In the genomic region with DNA sequence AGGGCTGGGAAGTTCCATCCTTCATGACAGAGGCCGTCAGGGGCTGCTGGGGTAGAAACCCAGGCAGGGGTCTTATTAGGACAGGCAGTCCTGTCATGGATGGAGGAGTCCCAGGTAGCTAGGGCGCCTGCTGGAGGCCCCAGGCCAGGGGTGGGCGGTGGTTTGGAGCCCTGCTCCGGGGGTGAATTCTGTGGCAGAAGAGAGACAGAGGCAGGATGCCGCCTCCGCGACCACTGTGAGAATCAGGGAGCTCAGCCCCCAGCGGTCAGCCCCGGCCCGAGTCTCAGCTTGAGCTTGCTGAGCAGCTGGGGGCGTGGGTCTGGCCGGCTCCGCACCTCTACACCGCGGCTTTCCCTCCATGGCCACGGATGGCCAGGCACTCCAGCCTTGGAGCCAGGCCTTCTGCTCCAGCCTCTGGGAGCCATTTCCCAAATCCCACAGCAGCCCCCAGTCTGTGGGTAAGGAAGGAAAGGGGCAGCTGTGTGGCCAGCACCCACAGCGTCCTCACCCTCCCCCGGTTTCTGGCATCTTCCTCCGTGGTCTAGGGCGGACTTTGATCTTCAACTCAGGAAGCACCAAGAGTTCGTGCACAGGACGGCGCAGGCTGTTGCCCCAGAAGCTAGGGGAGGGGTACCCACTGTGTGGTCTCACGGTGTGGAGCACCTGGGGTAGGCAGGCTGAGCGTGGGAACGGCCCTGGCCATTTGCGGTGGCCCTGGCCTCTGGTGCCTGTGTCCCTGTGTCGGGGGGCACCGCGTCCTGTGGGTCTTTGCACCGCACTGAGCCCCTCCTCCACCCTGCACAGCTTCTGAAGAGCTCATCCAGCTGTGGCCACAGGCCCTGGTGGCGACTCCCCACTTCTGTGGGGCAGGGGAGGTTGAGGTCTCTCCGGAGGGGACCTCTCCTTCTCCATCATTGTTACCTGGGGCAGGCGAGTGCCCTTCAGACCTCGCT, we compare ENCODE assay signal across 1 cellular context.
A peak's percentile ranks its signal among the peaks of the same experiment; 100 is the strongest.
TF ChIP-seq lines count a peak whose summit lies in the region.

No MANE protein-coding gene starts in this region.

TF ChIP-seq in HepG2, 621 proteins besides CTCF, POLR2A, EP300 and RAD21 (continued from another document and continues in another):
- no peak for TF ChIP-seq ZNF318 (CRISPR knock-in tag; IDR thresholded peaks at IDR 0.05)
- peak; percentile 24; the same call in 1 of the 2 replicates for TF ChIP-seq BCL6 (CRISPR knock-in tag; IDR thresholded peaks at IDR 0.05)
- no peak for TF ChIP-seq ZBTB2 (CRISPR knock-in tag; IDR thresholded peaks at IDR 0.05; ENCODE audit: low read depth)
- TF ChIP-seq GPN1 (CRISPR knock-in tag; IDR thresholded peaks at IDR 0.05; ENCODE audit: borderline replicate concordance): no peak
- TF ChIP-seq MYC (CRISPR knock-in tag; IDR thresholded peaks at IDR 0.05; ENCODE audit: borderline replicate concordance): peak; percentile 66
- TF ChIP-seq ZC3H4 (CRISPR knock-in tag; IDR thresholded peaks at IDR 0.05; ENCODE audit: borderline replicate concordance): no peak
- TF ChIP-seq GTF2F1 (IDR thresholded peaks at IDR 0.05; ENCODE audit: low read length): no peak
- TF ChIP-seq ZNF280D (CRISPR knock-in tag; IDR thresholded peaks at IDR 0.05): peak; percentile 91; the same call in 1 of the 2 replicates
- no peak; the same call in 1 of the 2 replicates for TF ChIP-seq TIGD3 (CRISPR knock-in tag; IDR thresholded peaks at IDR 0.05; ENCODE audit: borderline replicate concordance)
- no peak for TF ChIP-seq ZNF550 (CRISPR knock-in tag; IDR thresholded peaks at IDR 0.05; ENCODE audit: borderline replicate concordance)
- TF ChIP-seq ZNF292 (CRISPR knock-in tag; IDR thresholded peaks at IDR 0.05; ENCODE audit: borderline replicate concordance, low read depth): peak; percentile 78; the same call in 1 of the 2 replicates
- no peak for TF ChIP-seq ZNF792 (CRISPR knock-in tag; IDR thresholded peaks at IDR 0.05)
- TF ChIP-seq SSRP1 (CRISPR knock-in tag; IDR thresholded peaks at IDR 0.05): no peak
- TF ChIP-seq, protein P1, sequence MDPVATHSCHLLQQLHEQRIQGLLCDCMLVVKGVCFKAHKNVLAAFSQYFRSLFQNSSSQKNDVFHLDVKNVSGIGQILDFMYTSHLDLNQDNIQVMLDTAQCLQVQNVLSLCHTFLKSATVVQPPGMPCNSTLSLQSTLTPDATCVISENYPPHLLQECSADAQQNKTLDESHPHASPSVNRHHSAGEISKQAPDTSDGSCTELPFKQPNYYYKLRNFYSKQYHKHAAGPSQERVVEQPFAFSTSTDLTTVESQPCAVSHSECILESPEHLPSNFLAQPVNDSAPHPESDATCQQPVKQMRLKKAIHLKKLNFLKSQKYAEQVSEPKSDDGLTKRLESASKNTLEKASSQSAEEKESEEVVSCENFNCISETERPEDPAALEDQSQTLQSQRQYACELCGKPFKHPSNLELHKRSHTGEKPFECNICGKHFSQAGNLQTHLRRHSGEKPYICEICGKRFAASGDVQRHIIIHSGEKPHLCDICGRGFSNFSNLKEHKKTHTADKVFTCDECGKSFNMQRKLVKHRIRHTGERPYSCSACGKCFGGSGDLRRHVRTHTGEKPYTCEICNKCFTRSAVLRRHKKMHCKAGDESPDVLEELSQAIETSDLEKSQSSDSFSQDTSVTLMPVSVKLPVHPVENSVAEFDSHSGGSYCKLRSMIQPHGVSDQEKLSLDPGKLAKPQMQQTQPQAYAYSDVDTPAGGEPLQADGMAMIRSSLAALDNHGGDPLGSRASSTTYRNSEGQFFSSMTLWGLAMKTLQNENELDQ (CRISPR knock-in tag; IDR thresholded peaks at IDR 0.05; ENCODE audit: borderline replicate concordance): no peak
- TF ChIP-seq, protein P2, sequence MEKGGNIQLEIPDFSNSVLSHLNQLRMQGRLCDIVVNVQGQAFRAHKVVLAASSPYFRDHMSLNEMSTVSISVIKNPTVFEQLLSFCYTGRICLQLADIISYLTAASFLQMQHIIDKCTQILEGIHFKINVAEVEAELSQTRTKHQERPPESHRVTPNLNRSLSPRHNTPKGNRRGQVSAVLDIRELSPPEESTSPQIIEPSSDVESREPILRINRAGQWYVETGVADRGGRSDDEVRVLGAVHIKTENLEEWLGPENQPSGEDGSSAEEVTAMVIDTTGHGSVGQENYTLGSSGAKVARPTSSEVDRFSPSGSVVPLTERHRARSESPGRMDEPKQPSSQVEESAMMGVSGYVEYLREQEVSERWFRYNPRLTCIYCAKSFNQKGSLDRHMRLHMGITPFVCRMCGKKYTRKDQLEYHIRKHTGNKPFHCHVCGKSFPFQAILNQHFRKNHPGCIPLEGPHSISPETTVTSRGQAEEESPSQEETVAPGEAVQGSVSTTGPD (CRISPR knock-in tag; IDR thresholded peaks at IDR 0.05): no peak
- peak; percentile 73 for TF ChIP-seq RXRA (CRISPR knock-in tag; IDR thresholded peaks at IDR 0.05)
- TF ChIP-seq ZNF33A (CRISPR knock-in tag; IDR thresholded peaks at IDR 0.05; ENCODE audit: borderline replicate concordance): no peak
- TF ChIP-seq DPF2 (CRISPR knock-in tag; IDR thresholded peaks at IDR 0.05; ENCODE audit: borderline replicate concordance, low read depth): peak; percentile 48; the same call in 1 of the 2 replicates
- no peak for TF ChIP-seq MIER2 (CRISPR knock-in tag; IDR thresholded peaks at IDR 0.05)
- TF ChIP-seq KMT2B (CRISPR knock-in tag; IDR thresholded peaks at IDR 0.05): 0 out of 2 replicates have a peak, but pooled peaks have one; percentile 13
- peak; percentile 68 for TF ChIP-seq ZNF609 (CRISPR knock-in tag; IDR thresholded peaks at IDR 0.05; ENCODE audit: borderline replicate concordance)
- TF ChIP-seq ZFP41 (CRISPR knock-in tag; IDR thresholded peaks at IDR 0.05; ENCODE audit: borderline replicate concordance): no peak
- TF ChIP-seq CHD2 (IDR thresholded peaks at IDR 0.05; ENCODE audit: low read depth, low read length): no peak
- TF ChIP-seq TAF1 (CRISPR knock-in tag; IDR thresholded peaks at IDR 0.05): peak; percentile 61; the same call in 1 of the 2 replicates
- no peak for TF ChIP-seq MED13 (CRISPR knock-in tag; IDR thresholded peaks at IDR 0.05)
